Comparison of ENCODE assay signal across 8 cellular contexts in genomic region chr5:81393783-81394718, GRCh38. TPM values are rescaled to one million over a fixed set of nuclear protein-coding genes. Genes with fewer than 3 reads are reported as not detected.
DNase-seq lines count a peak whose midpoint lies in the region; ATAC-seq and TF ChIP-seq lines count a peak whose summit lies in the region.

Gene ACOT12, minus strand, starts transcription at chr5:81394134. Its CDS starts 20 bp downstream, at chr5:81394114.

- ATAC-seq in GM18867 (IDR thresholded peaks at IDR 0.05; ENCODE audit: unreplicated experiment), result no peak

- WGBS in mesodermal cell (ENCODE audit: insufficient coverage in 2 of 2), 2 experiments, result 15 to 17% methylated on average over 45 to 51 of the region's 77 CpGs
- WGBS in adrenal gland, 4 donors, result 3 to 11% (median 6%) methylated on average over 21 to 77 of the region's 77 CpGs

- peaks cover 4% of the 10 kb centered on the region for H3K9me3 ChIP-seq in mesodermal cell (ENCODE audit: control insufficient read depth, low read length)
- no peaks in the 10 kb centered on the region for H3K9me3 ChIP-seq in adrenal gland (replicated peaks in 1 of 3)

- H3K36me3 ChIP-seq in mesodermal cell (ENCODE audit: control insufficient read depth, insufficient read depth, low read length), result no peaks in the 10 kb centered on the region
- H3K36me3 ChIP-seq in adrenal gland (replicated peaks in 1 of 2), result no peaks in the 10 kb centered on the region

- TF ChIP-seq CTCF in coronary artery (IDR thresholded peaks at IDR 0.05) (no peak), adrenal gland (IDR thresholded peaks at IDR 0.05) (no peak)

- no peaks in the 10 kb centered on the region for H3K4me1 ChIP-seq in mesodermal cell (ENCODE audit: control insufficient read depth, insufficient read depth, low read length, poor library complexity, severe bottlenecking)
- H3K4me1 ChIP-seq in adrenal gland (replicated peaks in 1 of 2), result peaks cover 11 to 13% of the 10 kb centered on the region in 2 donors

- H3K4me3 ChIP-seq in coronary artery, result peak within 1 kb of the TSS; percentile 81
- peak within 1 kb of the TSS; percentile 37 for H3K4me3 ChIP-seq in mesodermal cell (ENCODE audit: extremely low read depth, insufficient read depth, low read length, poor library complexity, severe bottlenecking)
- H3K4me3 ChIP-seq in adrenal gland, result peak within 1 kb of the TSS in 2 of 4 donors; percentile 7 to 55

- DNase-seq in stimulated activated CD4-positive, alpha-beta T cell treated with anti-CD3 and anti-CD28 coated beads, Interleukin-12 subunit alpha, Interleukin-12 subunit beta, amount 100 ng/mL, for 4 hours, result peak; percentile 0
- no peak for DNase-seq in stimulated activated CD4-positive, alpha-beta T cell treated with anti-CD3 and anti-CD28 coated beads, Interleukin-1b, Interleukin-23, amount 100 ng/mL, for 48 hours
- DNase-seq in coronary artery (ENCODE audit: low spot score), result no peak
- DNase-seq in adrenal gland, result no peak
- DNase-seq in NCI-H2107 (lab: John Stamatoyannopoulos, UW), result no peak
- DNase-seq in A172 (ENCODE audit: low spot score), result no peak

- H3K27ac ChIP-seq in coronary artery (no peak within 1 kb of the TSS), mesodermal cell (ENCODE audit: low read depth, low read length, severe bottlenecking) (no peak within 1 kb of the TSS), adrenal gland (no peak within 1 kb of the TSS)

- no peak for TF ChIP-seq POLR2A in adrenal gland (IDR thresholded peaks at IDR 0.05)

- H3K27me3 ChIP-seq in adrenal gland, result peaks cover 24% of the 10 kb centered on the region

- intact Hi-C loops in adrenal gland (cut with DNase I), result no loop called here

RNA-seq across cellular contexts. Expression of gene ACOT12, which starts in this region (rescaled TPM):
- not detected for polyA plus RNA-seq in mesodermal cell (2013, experiment 1 of 2)
- polyA plus RNA-seq in mesodermal cell (2013, experiment 2 of 2), result not detected
- not detected for total RNA-seq in adrenal gland
- not detected for polyA plus RNA-seq in adrenal gland
- not detected in 2 replicates for total RNA-seq in A172 (2014; rRNA removed; shearing (Covaris generic))
